ENCODE assay signal across 26 cellular contexts in the genomic region with DNA sequence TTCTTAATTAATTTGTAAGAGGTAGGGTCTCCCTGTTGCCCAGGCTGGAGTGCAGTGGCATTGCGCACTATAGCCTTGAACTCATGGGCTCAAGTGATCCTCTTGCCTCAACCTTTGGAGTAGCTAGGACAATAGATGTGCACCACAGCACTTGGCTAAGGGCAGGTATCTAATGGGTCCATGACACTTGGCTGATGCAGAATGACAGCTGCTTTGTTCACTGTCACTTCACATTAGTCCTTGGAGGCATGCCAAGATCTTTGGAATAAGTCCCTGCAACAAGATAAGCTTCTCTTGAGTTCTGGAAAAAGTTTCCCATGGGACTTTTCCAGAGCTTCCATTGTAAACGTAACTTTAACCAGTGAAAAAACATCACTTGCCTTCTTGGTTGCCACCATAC. TPM values are rescaled to one million over a fixed set of nuclear protein-coding genes. Genes with fewer than 3 reads are reported as not detected.
A peak's percentile ranks its signal among the peaks of the same experiment; 100 is the strongest.
DNase-seq lines count a peak whose midpoint lies in the region; ATAC-seq, FAIRE-seq and TF ChIP-seq lines count a peak whose summit lies in the region.
"Had no signal": no experiment of that assay in that cellular context is flagged by ENCODE, and none has a peak within 500 bp of the region (broad histone marks: within the 10 kb centered on the region; RNA-seq: fewer than 3 reads in every experiment).

No MANE protein-coding gene starts in this region.

- no peak overlapping the region for H3K4me2 ChIP-seq in K562 (ENCODE audit: insufficient read depth, low read length)
- H3K4me2 ChIP-seq: PC-9 had no signal

- no peaks in the 10 kb centered on the region for H3K4me1 Mint-ChIP-seq in activated CD4-positive, alpha-beta memory T cell treated with anti-CD3 and anti-CD28 coated beads, Interleukin-2, amount 10 ng/mL, durations not matched to agents 7 days and 5 days
- H3K4me1 Mint-ChIP-seq: activated naive CD4-positive, alpha-beta T cell treated with anti-CD3 and anti-CD28 coated beads, Interleukin-2, amount 50 U/mL, for 24 hours; central memory CD8-positive, alpha-beta T cell had no signal

- no peaks in the 10 kb centered on the region for H3K9me3 ChIP-seq in K562 (replicated peaks; ENCODE audit: control insufficient read depth, insufficient read depth, low read depth, low read length)
- no peaks in the 10 kb centered on the region for H3K9me3 ChIP-seq in skeletal muscle tissue (ENCODE audit: control insufficient read depth in 3 of 3, low read length in 3 of 3)
- H3K9me3 ChIP-seq: ascending aorta, upper lobe of right lung had no signal

- peaks cover 9% of the 10 kb centered on the region for H3K36me3 Mint-ChIP-seq in activated CD4-positive, alpha-beta memory T cell treated with anti-CD3 and anti-CD28 coated beads, Interleukin-2, amount 10 ng/mL, durations not matched to agents 7 days and 5 days (ENCODE audit: low read depth)

- TF ChIP-seq CTCF in K562 (IDR thresholded peaks at IDR 0.05 in 2 of 3, conservative IDR thresholded peaks at IDR 0.05 in 1 of 3; ENCODE audit: insufficient read depth in 2 of 3, low read depth in 1 of 3, low read length in 3 of 3) = no peak

- intact Hi-C loops in K562 (cut with micrococcal nuclease) = no loop called here

- H3K9ac ChIP-seq in K562 (ENCODE audit: insufficient read depth in 1 of 2, low read depth in 2 of 2, low read length in 2 of 2) = no peak overlapping the region
- H3K9ac ChIP-seq in skeletal muscle tissue (ENCODE audit: low read depth in 1 of 3, low read length in 3 of 3) = no peak overlapping the region

- FAIRE-seq in K562 (lab: Jason Lieb, UNC) = peak; percentile 56
- FAIRE-seq: endometrium, kidney had no signal

- H3K27me3 ChIP-seq in K562 (ENCODE audit: control insufficient read depth in 2 of 2, insufficient read depth in 2 of 2, low read length in 2 of 2) = no peaks in the 10 kb centered on the region
- no peaks in the 10 kb centered on the region for H3K27me3 ChIP-seq in skeletal muscle tissue (ENCODE audit: control insufficient read depth in 3 of 3, insufficient read depth in 3 of 3, low read length in 3 of 3)
- H3K27me3 ChIP-seq: ascending aorta, upper lobe of right lung had no signal

- no peak overlapping the region for H2AFZ ChIP-seq in K562 (ENCODE audit: low read depth, low read length)
- H2AFZ ChIP-seq: PC-9 had no signal

- in situ Hi-C loops in K562 (cut with MboI) = no loop called here

- WGBS in K562 (ENCODE audit: insufficient coverage, low coverage, missing lambda C conversion rate) = 64% methylated on average over 2 of the region's 2 CpGs

- DNase-seq in NCI-H748 (lab: John Stamatoyannopoulos, UW; ENCODE audit: unreplicated experiment) (peak; percentile 7), NCI-H748 treated with DMSO at 0.1 percent for 48 hours (lab: John Stamatoyannopoulos, UW) (no peak), NCI-H2107 treated with DMSO at 0.1 percent for 48 hours (lab: John Stamatoyannopoulos, UW; ENCODE audit: unreplicated experiment) (peak; percentile 34), K562 (ENCODE audit: extremely low read depth in 1 of 4, low spot score in 3 of 4) (peak in 1 of 4 experiments; percentile 17)
- no peak for DNase-seq in activated CD4-positive, alpha-beta memory T cell treated with anti-CD3 and anti-CD28 coated beads, Interleukin-2, amount 10 ng/mL, durations not matched to agents 7 days and 5 days
- DNase-seq in activated naive CD4-positive, alpha-beta T cell (lab: John Stamatoyannopoulos, UW) = no peak
- DNase-seq in stimulated activated CD4-positive, alpha-beta T cell treated with anti-CD3 and anti-CD28 coated beads, Interleukin-1b, Interleukin-23, amount 100 ng/mL, for 48 hours = no peak
- DNase-seq: activated CD4-positive, alpha-beta T cell treated with anti-CD3 and anti-CD28 coated beads, Interleukin-2, amount 50 U/mL, for 1 hour; COR-L47; dermis blood vessel endothelial cell; H9; Kasumi-1; kidney; NCI-H2081; NK-92 treated with Interleukin-12 subunit alpha and Interleukin-12 subunit beta, amount 100 ng/mL, for 24 hours; PC-9; SHP77 treated with DMSO at 0.1 percent for 48 hours; SW 1271; T1000; upper lobe of right lung had no signal

- H3K79me2 ChIP-seq in K562 (ENCODE audit: control insufficient read depth, insufficient read depth, low read length) = no peaks in the 10 kb centered on the region

- no peak for TF ChIP-seq POLR2A in K562 (conservative IDR thresholded peaks at IDR 0.05)

- CTCF ChIA-PET in K562 (lab: Yijun Ruan, JAX; ENCODE audit: low intra/inter-chr PET ratio) = no interaction called here
- CTCF ChIA-PET in activated CD4-positive, alpha-beta memory T cell treated with anti-CD3 and anti-CD28 coated beads, Interleukin-2, amount 10 ng/mL, durations not matched to agents 7 days and 5 days (lab: Charles Lee) = no interaction called here

- no peak for ATAC-seq in K562
- ATAC-seq: upper lobe of right lung had no signal

- peaks cover 31% of the 10 kb centered on the region; the same call in 1 of the 3 replicates for H3K36me3 ChIP-seq in K562 (ENCODE audit: control insufficient read depth, insufficient read depth, low read length)
- peaks cover 25 to 28% (median 28%) of the 10 kb centered on the region in 3 donors for H3K36me3 ChIP-seq in skeletal muscle tissue (ENCODE audit: control insufficient read depth in 3 of 3, insufficient read depth in 3 of 3, low read length in 3 of 3)

- no peaks in the 10 kb centered on the region for H4K20me1 ChIP-seq in K562 (replicated peaks; ENCODE audit: control insufficient read depth, insufficient read depth, low read length)

- no peaks in the 10 kb centered on the region for H3K27me3 Mint-ChIP-seq in activated CD4-positive, alpha-beta memory T cell treated with anti-CD3 and anti-CD28 coated beads, Interleukin-2, amount 10 ng/mL, durations not matched to agents 7 days and 5 days
- H3K27me3 Mint-ChIP-seq: activated naive CD4-positive, alpha-beta T cell treated with anti-CD3 and anti-CD28 coated beads, Interleukin-2, amount 50 U/mL, for 24 hours; central memory CD8-positive, alpha-beta T cell had no signal

- H3K27ac ChIP-seq in K562 (ENCODE audit: extremely low read depth, low read depth, low read length) (no peak overlapping the region), skeletal muscle tissue (ENCODE audit: low read depth, low read length) (peak overlapping the region; percentile 1)
- H3K27ac ChIP-seq: ascending aorta, PC-9, upper lobe of right lung had no signal

- TF ChIP-seq RAD21 in K562 (CRISPR knock-in tag; conservative IDR thresholded peaks at IDR 0.05 in 1 of 2, IDR thresholded peaks at IDR 0.05 in 1 of 2) = no peak

- no peak for TF ChIP-seq EP300 in K562 (IDR thresholded peaks at IDR 0.05; ENCODE audit: low read length)

- H3K4me3 ChIP-seq in K562 (no peak overlapping the region), skeletal muscle tissue (ENCODE audit: low read length in 3 of 3) (no peak overlapping the region)
- H3K4me3 ChIP-seq: ascending aorta, PC-9, upper lobe of right lung had no signal

- POLR2A ChIA-PET in K562 (lab: Yijun Ruan, JAX) = no interaction called here
- POLR2A ChIA-PET in activated CD4-positive, alpha-beta memory T cell treated with anti-CD3 and anti-CD28 coated beads, Interleukin-2, amount 10 ng/mL, durations not matched to agents 7 days and 5 days (lab: Charles Lee) = no interaction called here

- no peak overlapping the region for H3K27ac Mint-ChIP-seq in activated CD4-positive, alpha-beta memory T cell treated with anti-CD3 and anti-CD28 coated beads, Interleukin-2, amount 10 ng/mL, durations not matched to agents 7 days and 5 days
- H3K27ac Mint-ChIP-seq: activated naive CD4-positive, alpha-beta T cell treated with anti-CD3 and anti-CD28 coated beads, Interleukin-2, amount 50 U/mL, for 24 hours; activated T-helper 1 cell treated with anti-CD3 and anti-CD28 coated beads, Interleukin-12 subunit alpha, Interleukin-12 subunit beta, Interleukin-2, Interleukin-4 antibody, amounts not matched to agents 30 ng/mL and 10 ng/mL and 1 ng/mL, durations not matched to agents 14 hours and 24 hours and 36 hours had no signal

- no TSS peak for BruUV-seq in K562 (replicated peaks; lab: Mats Ljungman, UMichigan)

- H3K9me1 ChIP-seq in K562 (ENCODE audit: control insufficient read depth, insufficient read depth, low read length) = no peaks in the 10 kb centered on the region

- no peaks in the 10 kb centered on the region for H3K9me3 Mint-ChIP-seq in activated CD4-positive, alpha-beta memory T cell treated with anti-CD3 and anti-CD28 coated beads, Interleukin-2, amount 10 ng/mL, durations not matched to agents 7 days and 5 days
- H3K9me3 Mint-ChIP-seq: activated naive CD4-positive, alpha-beta T cell treated with anti-CD3 and anti-CD28 coated beads, Interleukin-2, amount 50 U/mL, for 24 hours; activated T-helper 1 cell treated with anti-CD3 and anti-CD28 coated beads, Interleukin-12 subunit alpha, Interleukin-12 subunit beta, Interleukin-2, Interleukin-4 antibody, amounts not matched to agents 30 ng/mL and 10 ng/mL and 1 ng/mL, durations not matched to agents 14 hours and 24 hours and 36 hours; central memory CD8-positive, alpha-beta T cell; H9 had no signal

- no peak overlapping the region for H3K4me3 Mint-ChIP-seq in activated CD4-positive, alpha-beta memory T cell treated with anti-CD3 and anti-CD28 coated beads, Interleukin-2, amount 10 ng/mL, durations not matched to agents 7 days and 5 days
- H3K4me3 Mint-ChIP-seq: activated naive CD4-positive, alpha-beta T cell treated with anti-CD3 and anti-CD28 coated beads, Interleukin-2, amount 50 U/mL, for 24 hours; activated T-helper 1 cell treated with anti-CD3 and anti-CD28 coated beads, Interleukin-12 subunit alpha, Interleukin-12 subunit beta, Interleukin-2, Interleukin-4 antibody, amounts not matched to agents 30 ng/mL and 10 ng/mL and 1 ng/mL, durations not matched to agents 14 hours and 24 hours and 36 hours; central memory CD8-positive, alpha-beta T cell; H9 had no signal

- H3K4me1 ChIP-seq in K562 (replicated peaks in 1 of 2; ENCODE audit: control insufficient read depth in 2 of 2, insufficient read depth in 2 of 2, low read length in 2 of 2) (no peaks in the 10 kb centered on the region; a peak in 2 of 5 replicates), skeletal muscle tissue (ENCODE audit: control insufficient read depth in 3 of 3, insufficient read depth in 3 of 3, low read length in 3 of 3) (peaks cover 7 to 15% (median 11%) of the 10 kb centered on the region in 3 donors)
- H3K4me1 ChIP-seq: ascending aorta, upper lobe of right lung had no signal

RNA-seq across cellular contexts. Expression of gene COQ6, which starts 23.4 kb away (rescaled TPM):
- total RNA-seq in K562 (2011; cell fraction: chromatin; rRNA removed; ENCODE audit: low replicate concordance) = 54.1 and 76.0 TPM in 2 replicates
- 47.1 and 51.7 TPM in 2 replicates for total RNA-seq in K562 (2011; cell fraction: nucleolus; rRNA removed)
- total RNA-seq in K562 (2011; cell fraction: nucleoplasm; rRNA removed) = 54.3 and 60.0 TPM in 2 replicates
- total RNA-seq in K562 (2014; rRNA removed) (11.2 and 12.2 TPM in 2 replicates), K562 (2014; rRNA removed; fragmentation: Illumina TruSeq; extraction: Trizol) (11.3 and 11.6 TPM in 2 replicates), K562 (2015; rRNA removed; fragmentation: Illumina TruSeq; extraction: Trizol) (9.8 and 10.2 TPM in 2 replicates), K562 (2021) (11.7 and 12.9 TPM in 2 replicates), skeletal muscle tissue (34.4 TPM)
- polyA plus RNA-seq in K562 (2011; rRNA removed) (29.0 and 29.1 TPM in 2 replicates), K562 (2014; fragmentation: Illumina TruSeq; extraction: Trizol) (11.8 and 12.9 TPM in 2 replicates), K562 (2014; fragmentation: Nextera tagmentation; extraction: Ambion mirVana) (1 to 10 TPM; 4.3 to 7.0 TPM), K562 (2014; rRNA removed) (13.8 and 18.3 TPM in 2 replicates)
- polyA plus RNA-seq in K562 (2011; cell fraction: cytosol; rRNA removed) = 20.3 and 26.3 TPM in 2 replicates
- polyA plus RNA-seq in K562 (2011; cell fraction: nucleus; rRNA removed) = 74.3 and 78.9 TPM in 2 replicates
- polyA plus RNA-seq in K562 (2012) = 9.9 and 14.4 TPM in 2 replicates
- polyA minus RNA-seq in K562 (2011; rRNA and poly(A)+ RNA removed) = 18.0 and 19.3 TPM in 2 replicates
- polyA minus RNA-seq in K562 (2011; cell fraction: cytosol; rRNA and poly(A)+ RNA removed) = 5.4 and 8.4 TPM in 2 replicates
- 19.1 and 30.2 TPM in 2 replicates for polyA minus RNA-seq in K562 (2011; cell fraction: nucleus; rRNA and poly(A)+ RNA removed)
- total RNA-seq in activated CD4-positive, alpha-beta memory T cell treated with anti-CD3 and anti-CD28 coated beads, Interleukin-2, amount 10 ng/mL, durations not matched to agents 7 days and 5 days = 10 to 100 TPM; 13.2 to 15.5 TPM

RNA-seq across cellular contexts. Expression of gene FAM161B, which starts 23.6 kb away (rescaled TPM):
- total RNA-seq in K562 (2011; cell fraction: chromatin; rRNA removed; ENCODE audit: low replicate concordance) = 1.5 and 1.6 TPM in 2 replicates
- 0.79 and 1.0 TPM in 2 replicates for total RNA-seq in K562 (2011; cell fraction: nucleolus; rRNA removed)
- total RNA-seq in K562 (2011; cell fraction: nucleoplasm; rRNA removed) = 0.95 and 1.7 TPM in 2 replicates
- 0.86 and 1.2 TPM in 2 replicates for total RNA-seq in K562 (2014; rRNA removed)
- total RNA-seq in K562 (2014; rRNA removed; fragmentation: Illumina TruSeq; extraction: Trizol) = 0.84 and 0.93 TPM in 2 replicates
- total RNA-seq in K562 (2015; rRNA removed; fragmentation: Illumina TruSeq; extraction: Trizol) = 1.3 and 1.4 TPM in 2 replicates
- 0.75 and 0.83 TPM in 2 replicates for total RNA-seq in K562 (2021)
- polyA plus RNA-seq in K562 (2011; rRNA removed) = 0.77 and 0.89 TPM in 2 replicates
- 0.46 and 0.69 TPM in 2 replicates for polyA plus RNA-seq in K562 (2011; cell fraction: cytosol; rRNA removed)
- polyA plus RNA-seq in K562 (2011; cell fraction: nucleus; rRNA removed) = 0.45 and 0.55 TPM in 2 replicates
- 0.94 and 1.5 TPM in 2 replicates for polyA plus RNA-seq in K562 (2012)
- 1.1 and 1.2 TPM in 2 replicates for polyA plus RNA-seq in K562 (2014; fragmentation: Illumina TruSeq; extraction: Trizol)
- under 1 TPM; 0.15 to 0.24 TPM for polyA plus RNA-seq in K562 (2014; fragmentation: Nextera tagmentation; extraction: Ambion mirVana)
- polyA plus RNA-seq in K562 (2014; rRNA removed) = 0.80 and 0.93 TPM in 2 replicates
- polyA minus RNA-seq in K562 (2011; rRNA and poly(A)+ RNA removed) = 0.70 and 0.90 TPM in 2 replicates
- polyA minus RNA-seq in K562 (2011; cell fraction: cytosol; rRNA and poly(A)+ RNA removed) = 0.55 and 0.67 TPM in 2 replicates
- polyA minus RNA-seq in K562 (2011; cell fraction: nucleus; rRNA and poly(A)+ RNA removed) = 0.54 and 0.78 TPM in 2 replicates
- 5.7 TPM for total RNA-seq in skeletal muscle tissue
- 1 to 10 TPM; 1.8 to 2.1 TPM for total RNA-seq in activated CD4-positive, alpha-beta memory T cell treated with anti-CD3 and anti-CD28 coated beads, Interleukin-2, amount 10 ng/mL, durations not matched to agents 7 days and 5 days

RNA-seq across cellular contexts. Expression of gene ENTPD5, which starts 45.6 kb away (rescaled TPM):
- total RNA-seq in K562 (2011; cell fraction: chromatin; rRNA removed; ENCODE audit: low replicate concordance) = 47.7 and 80.6 TPM in 2 replicates
- 37.8 and 37.9 TPM in 2 replicates for total RNA-seq in K562 (2011; cell fraction: nucleolus; rRNA removed)
- 54.6 and 76.0 TPM in 2 replicates for total RNA-seq in K562 (2011; cell fraction: nucleoplasm; rRNA removed)
- 6.4 and 9.1 TPM in 2 replicates for total RNA-seq in K562 (2014; rRNA removed)
- total RNA-seq in K562 (2014; rRNA removed; fragmentation: Illumina TruSeq; extraction: Trizol) = 10.3 and 11.8 TPM in 2 replicates
- total RNA-seq in K562 (2015; rRNA removed; fragmentation: Illumina TruSeq; extraction: Trizol) = 9.4 and 11.3 TPM in 2 replicates
- total RNA-seq in K562 (2021) = 10.3 and 10.6 TPM in 2 replicates
- polyA plus RNA-seq in K562 (2011; rRNA removed) = 15.3 and 15.8 TPM in 2 replicates
- polyA plus RNA-seq in K562 (2011; cell fraction: cytosol; rRNA removed) = 6.6 and 10.6 TPM in 2 replicates
- 33.3 and 43.6 TPM in 2 replicates for polyA plus RNA-seq in K562 (2011; cell fraction: nucleus; rRNA removed)
- polyA plus RNA-seq in K562 (2012) = 7.2 and 13.1 TPM in 2 replicates
- 9.5 and 12.3 TPM in 2 replicates for polyA plus RNA-seq in K562 (2014; fragmentation: Illumina TruSeq; extraction: Trizol)
- polyA plus RNA-seq in K562 (2014; fragmentation: Nextera tagmentation; extraction: Ambion mirVana) = 1 to 10 TPM; 2.7 to 5.4 TPM
- 9.0 and 9.4 TPM in 2 replicates for polyA plus RNA-seq in K562 (2014; rRNA removed)
- 16.9 and 18.1 TPM in 2 replicates for polyA minus RNA-seq in K562 (2011; rRNA and poly(A)+ RNA removed)
- polyA minus RNA-seq in K562 (2011; cell fraction: cytosol; rRNA and poly(A)+ RNA removed) = 4.8 and 7.2 TPM in 2 replicates
- 16.3 and 31.0 TPM in 2 replicates for polyA minus RNA-seq in K562 (2011; cell fraction: nucleus; rRNA and poly(A)+ RNA removed)
- 5.2 TPM for total RNA-seq in skeletal muscle tissue
- total RNA-seq in activated CD4-positive, alpha-beta memory T cell treated with anti-CD3 and anti-CD28 coated beads, Interleukin-2, amount 10 ng/mL, durations not matched to agents 7 days and 5 days = 10 to 100 TPM; 10.5 to 11.1 TPM

RNA-seq across cellular contexts. Expression of gene BBOF1, which starts 45.7 kb away (rescaled TPM):
- total RNA-seq in K562 (2011; cell fraction: chromatin; rRNA removed; ENCODE audit: low replicate concordance) = 4.3 and 14.3 TPM in 2 replicates
- total RNA-seq in K562 (2011; cell fraction: nucleolus; rRNA removed) = 1.7 and 2.8 TPM in 2 replicates
- total RNA-seq in K562 (2011; cell fraction: nucleoplasm; rRNA removed) = 4.1 and 7.0 TPM in 2 replicates
- total RNA-seq in K562 (2014; rRNA removed) (2.9 and 4.3 TPM in 2 replicates), K562 (2014; rRNA removed; fragmentation: Illumina TruSeq; extraction: Trizol) (4.3 and 4.8 TPM in 2 replicates), K562 (2015; rRNA removed; fragmentation: Illumina TruSeq; extraction: Trizol) (3.4 and 4.9 TPM in 2 replicates), K562 (2021) (1.4 and 1.5 TPM in 2 replicates), skeletal muscle tissue (2.1 TPM)
- polyA plus RNA-seq in K562 (2011; rRNA removed) (3.4 and 4.8 TPM in 2 replicates), K562 (2014; fragmentation: Illumina TruSeq; extraction: Trizol) (3.7 and 4.2 TPM in 2 replicates), K562 (2014; fragmentation: Nextera tagmentation; extraction: Ambion mirVana) (1 to 10 TPM; 1.3 to 1.7 TPM), K562 (2014; rRNA removed) (3.3 and 3.7 TPM in 2 replicates)
- polyA plus RNA-seq in K562 (2011; cell fraction: cytosol; rRNA removed) = 0.25 and 1.1 TPM in 2 replicates
- 3.8 and 6.0 TPM in 2 replicates for polyA plus RNA-seq in K562 (2011; cell fraction: nucleus; rRNA removed)
- polyA plus RNA-seq in K562 (2012) = 3.2 and 3.8 TPM in 2 replicates
- 2.7 and 3.4 TPM in 2 replicates for polyA minus RNA-seq in K562 (2011; rRNA and poly(A)+ RNA removed)
- polyA minus RNA-seq in K562 (2011; cell fraction: cytosol; rRNA and poly(A)+ RNA removed) = 1.4 TPM in 1 of 2 replicates, not detected in the other
- polyA minus RNA-seq in K562 (2011; cell fraction: nucleus; rRNA and poly(A)+ RNA removed) = 2.6 and 3.6 TPM in 2 replicates
- 1 to 10 TPM in 1 of 2 experiments, under 1 TPM in 1; 0.50 to 1.3 TPM for total RNA-seq in activated CD4-positive, alpha-beta memory T cell treated with anti-CD3 and anti-CD28 coated beads, Interleukin-2, amount 10 ng/mL, durations not matched to agents 7 days and 5 days

Comparison
In these comparisons a context has a peak if more than half of its experiments do, and no peak if none do; other contexts are left out.
1. DNase-seq: peak in NCI-H748 (single experiment) and NCI-H2107 treated with DMSO at 0.1 percent for 48 hours (single experiment); none in NCI-H748 treated with DMSO at 0.1 percent for 48 hours (single experiment), activated CD4-positive, alpha-beta memory T cell treated with anti-CD3 and anti-CD28 coated beads, Interleukin-2, amount 10 ng/mL, durations not matched to agents 7 days and 5 days (single experiment), activated naive CD4-positive, alpha-beta T cell (0 of 4) and stimulated activated CD4-positive, alpha-beta T cell treated with anti-CD3 and anti-CD28 coated beads, Interleukin-1b, Interleukin-23, amount 100 ng/mL, for 48 hours (single experiment).